2 cellular contexts compared by ENCODE assay signal in genomic region chr2:42129947-42130346, GRCh38.
TF ChIP-seq lines count a peak whose summit lies in the region.

No MANE protein-coding gene starts in this region.

TF ChIP-seq in GM12891, 5 proteins besides CTCF, POLR2A, EP300 and RAD21:
- TF ChIP-seq SPI1 (IDR thresholded peaks at IDR 0.05; ENCODE audit: low read depth, low read length) (peak; percentile 81), TAF1 (IDR thresholded peaks at IDR 0.05; ENCODE audit: low read depth, low read length) (no peak)
TF ChIP-seq in GM12891: peak in this region for 1.

TF ChIP-seq in GM12878, 131 proteins besides CTCF, POLR2A, EP300 and RAD21:
- TF ChIP-seq EED (IDR thresholded peaks at IDR 0.05; ENCODE audit: low read depth) = 0 out of 2 replicates have a peak, but pooled peaks have one; percentile 29
- TF ChIP-seq BHLHE40 (IDR thresholded peaks at IDR 0.05; ENCODE audit: borderline replicate concordance in 1 of 2, low read depth in 2 of 2, low read length in 1 of 2) = 0 out of 4 replicates have a peak, but pooled peaks of 1 of the 2 experiments have one; percentile 4
- 0 out of 2 replicates have a peak, but pooled peaks have one; percentile 26 for TF ChIP-seq BCL11A (IDR thresholded peaks at IDR 0.05; ENCODE audit: low read depth, low read length)
- peak; percentile 47 to 67; a peak in 3 of 4 replicates for TF ChIP-seq IKZF2 (IDR thresholded peaks at IDR 0.05)
- peak; percentile 47 for TF ChIP-seq DPF2 (IDR thresholded peaks at IDR 0.05)
- peak; percentile 76 for TF ChIP-seq MTA2 (IDR thresholded peaks at IDR 0.05; ENCODE audit: low read depth)
- TF ChIP-seq ZBED1 (IDR thresholded peaks at IDR 0.05; ENCODE audit: borderline replicate concordance) = no peak
- TF ChIP-seq ZNF24 (IDR thresholded peaks at IDR 0.05) = peak; percentile 89
- peak; percentile 20; the same call in 1 of the 2 replicates for TF ChIP-seq JUNB (IDR thresholded peaks at IDR 0.05)
- TF ChIP-seq SPI1 (IDR thresholded peaks at IDR 0.05; ENCODE audit: borderline replicate concordance, insufficient read depth, low read depth, low read length) = peak; percentile 84
- TF ChIP-seq CHD1 (IDR thresholded peaks at IDR 0.05; ENCODE audit: low read depth, low read length) = no peak
- no peak for TF ChIP-seq TCF12 (IDR thresholded peaks at IDR 0.05; ENCODE audit: low read depth, low read length)
- no peak for TF ChIP-seq RFX5 (IDR thresholded peaks at IDR 0.05; ENCODE audit: low read depth, low read length)
- TF ChIP-seq IKZF1 (conservative IDR thresholded peaks at IDR 0.05) = peak; percentile 51; the same call in 1 of the 2 replicates
- peak; percentile 90 for TF ChIP-seq RUNX3 (IDR thresholded peaks at IDR 0.05; ENCODE audit: low read length)
- 0 out of 2 replicates have a peak, but pooled peaks have one; percentile 26 for TF ChIP-seq CBFB (IDR thresholded peaks at IDR 0.05; ENCODE audit: low read depth)
- TF ChIP-seq NFYA (IDR thresholded peaks at IDR 0.05; ENCODE audit: borderline replicate concordance, low read depth, low read length) = no peak
- no peak for TF ChIP-seq SUZ12 (IDR thresholded peaks at IDR 0.05; ENCODE audit: unreplicated experiment)
- no peak for TF ChIP-seq ESRRA (IDR thresholded peaks at IDR 0.05; ENCODE audit: low read length)
- no peak for TF ChIP-seq SIN3A (IDR thresholded peaks at IDR 0.05; ENCODE audit: low read depth, low read length)
- TF ChIP-seq, protein P1, sequence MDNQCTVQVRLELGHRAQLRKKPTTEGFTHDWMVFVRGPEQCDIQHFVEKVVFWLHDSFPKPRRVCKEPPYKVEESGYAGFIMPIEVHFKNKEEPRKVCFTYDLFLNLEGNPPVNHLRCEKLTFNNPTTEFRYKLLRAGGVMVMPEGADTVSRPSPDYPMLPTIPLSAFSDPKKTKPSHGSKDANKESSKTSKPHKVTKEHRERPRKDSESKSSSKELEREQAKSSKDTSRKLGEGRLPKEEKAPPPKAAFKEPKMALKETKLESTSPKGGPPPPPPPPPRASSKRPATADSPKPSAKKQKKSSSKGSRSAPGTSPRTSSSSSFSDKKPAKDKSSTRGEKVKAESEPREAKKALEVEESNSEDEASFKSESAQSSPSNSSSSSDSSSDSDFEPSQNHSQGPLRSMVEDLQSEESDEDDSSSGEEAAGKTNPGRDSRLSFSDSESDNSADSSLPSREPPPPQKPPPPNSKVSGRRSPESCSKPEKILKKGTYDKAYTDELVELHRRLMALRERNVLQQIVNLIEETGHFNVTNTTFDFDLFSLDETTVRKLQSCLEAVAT (IDR thresholded peaks at IDR 0.05) = no peak
- TF ChIP-seq FOS (IDR thresholded peaks at IDR 0.05; ENCODE audit: borderline replicate concordance, extremely low read depth, insufficient read length) = no peak
- TF ChIP-seq, protein P2, sequence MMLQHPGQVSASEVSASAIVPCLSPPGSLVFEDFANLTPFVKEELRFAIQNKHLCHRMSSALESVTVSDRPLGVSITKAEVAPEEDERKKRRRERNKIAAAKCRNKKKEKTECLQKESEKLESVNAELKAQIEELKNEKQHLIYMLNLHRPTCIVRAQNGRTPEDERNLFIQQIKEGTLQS (IDR thresholded peaks at IDR 0.05; ENCODE audit: borderline replicate concordance, extremely low read depth, low read depth, low read length) = no peak
